1 cellular context compared by ENCODE assay signal in genomic region chrX:119427024-119427794, GRCh38.
TF ChIP-seq lines count a peak whose summit lies in the region.

No MANE protein-coding gene starts in this region.

TF ChIP-seq in SK-N-SH, 30 proteins besides CTCF, POLR2A, EP300 and RAD21 (continued from another document):
- TF ChIP-seq REST (IDR thresholded peaks at IDR 0.05; ENCODE audit: low read depth, low read length) (no peak), GATA2 (CRISPR knock-in tag; IDR thresholded peaks at IDR 0.05) (no peak), FOXM1 (IDR thresholded peaks at IDR 0.05; ENCODE audit: low read depth) (no peak), TCF12 (IDR thresholded peaks at IDR 0.05) (no peak), NFIC (IDR thresholded peaks at IDR 0.05; ENCODE audit: borderline replicate concordance) (no peak), MXI1 (IDR thresholded peaks at IDR 0.05; ENCODE audit: low read depth, low read length) (no peak), GABPA (IDR thresholded peaks at IDR 0.05; ENCODE audit: low read depth) (no peak), SMC3 (IDR thresholded peaks at IDR 0.05; ENCODE audit: low read depth, low read length) (no peak)
TF ChIP-seq in SK-N-SH: peak in this region for 0.
